9 cellular contexts compared by ENCODE assay signal in genomic region chr2:64283641-64284371, GRCh38.
DNase-seq lines count a peak whose midpoint lies in the region; ATAC-seq, FAIRE-seq and TF ChIP-seq lines count a peak whose summit lies in the region.
"Had no signal": no experiment of that assay in that cellular context is flagged by ENCODE, and none has a peak within 500 bp of the region (broad histone marks: within the 10 kb centered on the region; RNA-seq: fewer than 3 reads in every experiment).

No MANE protein-coding gene starts in this region.

- H3K4me1 ChIP-seq in testis = peaks cover 6% of the 10 kb centered on the region
- peaks cover 6 to 10% of the 10 kb centered on the region in 2 donors for H3K4me1 ChIP-seq in ascending aorta

- TF ChIP-seq POLR2A in testis (IDR thresholded peaks at IDR 0.05) = no peak

- no peak overlapping the region for H3K4me3 ChIP-seq in testis
- no peak overlapping the region for H3K4me3 ChIP-seq in ascending aorta
- H3K4me3 ChIP-seq: cardiac muscle cell had no signal

- no peaks in the 10 kb centered on the region for H3K36me3 ChIP-seq in testis (ENCODE audit: low read depth, missing control alignments)
- no peaks in the 10 kb centered on the region for H3K36me3 ChIP-seq in ascending aorta
- H3K36me3 ChIP-seq: cardiac muscle cell had no signal

- peak; percentile 53 for DNase-seq in GM04504 (ENCODE audit: low read depth)
- peak; percentile 28 for DNase-seq in testis
- DNase-seq in putamen (ENCODE audit: low spot score) = no peak
- DNase-seq in pons (ENCODE audit: low spot score) = no peak
- no peak for DNase-seq in ascending aorta (ENCODE audit: low spot score in 2 of 2)

- H3K9me3 ChIP-seq in testis (no peaks in the 10 kb centered on the region), ascending aorta (no peaks in the 10 kb centered on the region)

- intact Hi-C loops in testis (cut with DNase I; ENCODE audit: low total_unique reads) (no loop called here), ascending aorta (cut with DNase I) (no loop called here)

- 59 to 61% methylated on average over 16 of the region's 16 CpGs for WGBS in testis, 2 donors

- peak; percentile 93 for ATAC-seq in GM19467 (IDR thresholded peaks at IDR 0.05; ENCODE audit: unreplicated experiment)
- ATAC-seq in HG03520 (IDR thresholded peaks at IDR 0.05; ENCODE audit: unreplicated experiment) = peak; percentile 76

- no peak overlapping the region for H3K27ac ChIP-seq in testis
- H3K27ac ChIP-seq in ascending aorta = no peak overlapping the region
- H3K27ac ChIP-seq: cardiac muscle cell had no signal

- H3K27me3 ChIP-seq in testis (no peaks in the 10 kb centered on the region), ascending aorta (no peaks in the 10 kb centered on the region)
- H3K27me3 ChIP-seq: cardiac muscle cell had no signal

- peak; percentile 54 for FAIRE-seq in endometrium (lab: Jason Lieb, UNC)

- TF ChIP-seq CTCF in testis (IDR thresholded peaks at IDR 0.05) = no peak
- TF ChIP-seq CTCF in ascending aorta (IDR thresholded peaks at IDR 0.05) = no peak

Comparison
In these comparisons a context has a peak if more than half of its experiments do, and no peak if none do; other contexts are left out.
1. DNase-seq: peak in GM04504 (single experiment) and testis (single experiment); none in putamen (single experiment), pons (single experiment) and ascending aorta (0 of 2).